29 cellular contexts compared by ENCODE assay signal in the genomic region with DNA sequence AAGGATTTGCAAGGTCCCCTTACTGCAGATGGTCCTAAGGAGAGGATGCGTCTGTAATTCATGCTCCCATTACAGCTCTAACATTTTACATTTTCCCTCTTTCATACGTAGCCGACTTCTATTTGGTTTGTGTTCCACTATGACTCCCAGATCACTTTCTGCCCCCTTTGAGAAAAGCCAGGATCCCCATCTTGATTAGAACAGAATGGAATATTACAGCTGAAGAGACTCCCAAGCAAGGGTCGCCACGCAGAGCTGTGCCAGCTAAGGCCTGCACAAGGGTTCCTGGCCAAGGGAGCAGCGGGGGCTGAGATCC. TPM values are rescaled to one million over a fixed set of nuclear protein-coding genes. Genes with fewer than 3 reads are reported as not detected.
A peak's percentile ranks its signal among the peaks of the same experiment; 100 is the strongest.
DNase-seq lines count a peak whose midpoint lies in the region; ATAC-seq, FAIRE-seq and TF ChIP-seq lines count a peak whose summit lies in the region.
"Had no signal": no experiment of that assay in that cellular context is flagged by ENCODE, and none has a peak within 500 bp of the region (broad histone marks: within the 10 kb centered on the region; RNA-seq: fewer than 3 reads in every experiment).

No MANE protein-coding gene starts in this region.

- no peak overlapping the region for H2BK120ac ChIP-seq in H1 (replicated peaks; ENCODE audit: low read depth, low read length)

- no peak for DNase-seq in activated naive CD4-positive, alpha-beta T cell treated with anti-CD3 and anti-CD28 coated beads, Interleukin-2, amount 10 ng/mL, durations not matched to agents 7 days and 5 days
- DNase-seq in activated naive CD4-positive, alpha-beta T cell treated with anti-CD3 and anti-CD28 coated beads, Interleukin-2, amount 50 U/mL, for 16 hours, result no peak
- DNase-seq in OCI-LY7 (ENCODE audit: low spot score), result no peak
- no peak for DNase-seq in H1 (ENCODE audit: low read depth in 1 of 2, low spot score in 2 of 2)
- no peak for DNase-seq in type B pancreatic cell (ENCODE audit: extremely low spot score, unreplicated experiment)
- DNase-seq in pancreas, result no peak
- DNase-seq in EL, result no peak
- no peak for DNase-seq in PC-9
- DNase-seq: activated effector memory CD4-positive, alpha-beta T cell treated with anti-CD3 and anti-CD28 coated beads, Interleukin-2, amount 50 U/mL, for 16 hours; caudate nucleus; DMS153; dorsolateral prefrontal cortex; HCEC 1CT; heart right ventricle; Karpas-422; mesenchymal stem cell; natural killer cell; NCI-H1694 treated with DMSO at 0.1 percent for 48 hours; NCI-H69; posterior cingulate gyrus; Right ventricle myocardium superior; sigmoid colon; stimulated activated CD4-positive, alpha-beta T cell treated with anti-CD3 and anti-CD28 coated beads, Interleukin-15, amount 100 ng/mL, for 24 hours; stimulated activated CD8-positive, alpha-beta memory T cell treated with anti-CD3 and anti-CD28 coated beads, Interleukin-4, amount 100 ng/mL, for 48 hours; upper lobe of right lung had no signal

- H4K20me1 ChIP-seq in OCI-LY7 (ENCODE audit: insufficient read depth, low read length) (no peaks in the 10 kb centered on the region), H1 (replicated peaks in 1 of 2; ENCODE audit: control insufficient read depth in 1 of 2, insufficient read depth in 2 of 2, low read length in 2 of 2) (peaks cover 2 to 7% of the 10 kb centered on the region in 2 experiments), PC-9 (ENCODE audit: insufficient read depth) (no peaks in the 10 kb centered on the region)

- H3K36me3 Mint-ChIP-seq in activated naive CD4-positive, alpha-beta T cell treated with anti-CD3 and anti-CD28 coated beads, Interleukin-2, amount 10 ng/mL, durations not matched to agents 7 days and 5 days, result peaks cover 15% of the 10 kb centered on the region
- no peaks in the 10 kb centered on the region for H3K36me3 Mint-ChIP-seq in type B pancreatic cell
- H3K36me3 Mint-ChIP-seq: natural killer cell had no signal

- H3K27me3 ChIP-seq in H1 (replicated peaks in 1 of 4; ENCODE audit: control insufficient read depth in 3 of 4, extremely low read depth in 1 of 4, insufficient read depth in 3 of 4, low read length in 3 of 4) (no peaks in the 10 kb centered on the region), pancreas (no peaks in the 10 kb centered on the region), PC-9 (ENCODE audit: insufficient read depth, low read depth) (no peaks in the 10 kb centered on the region)
- H3K27me3 ChIP-seq: dorsolateral prefrontal cortex, upper lobe of right lung had no signal

- TF ChIP-seq CTCF in OCI-LY7 (conservative IDR thresholded peaks at IDR 0.05; ENCODE audit: low read length), result no peak
- no peak for TF ChIP-seq CTCF in H1 (IDR thresholded peaks at IDR 0.05; ENCODE audit: control extremely low read depth in 1 of 3, insufficient read depth in 1 of 3, low read depth in 1 of 3, low read length in 3 of 3)
- TF ChIP-seq CTCF in type B pancreatic cell (conservative IDR thresholded peaks at IDR 0.05), result no peak
- no peak for TF ChIP-seq CTCF in pancreas (IDR thresholded peaks at IDR 0.05)
- TF ChIP-seq CTCF in PC-9 (conservative IDR thresholded peaks at IDR 0.05), result no peak

- BruUV-seq in OCI-LY7 (replicated peaks; lab: Mats Ljungman, UMichigan) (no TSS peak), PC-9 (replicated peaks; lab: Mats Ljungman, UMichigan) (no TSS peak)

- ATAC-seq in pancreas, result no peak
- ATAC-seq: heart right ventricle, left colon, natural killer cell, upper lobe of right lung had no signal

- H3K9me3 ChIP-seq in OCI-LY7 (ENCODE audit: low read length) (no peaks in the 10 kb centered on the region), H1 (ENCODE audit: insufficient read depth in 2 of 2, low read depth in 1 of 2, low read length in 1 of 2) (no peaks in the 10 kb centered on the region), pancreas (no peaks in the 10 kb centered on the region), PC-9 (ENCODE audit: insufficient read depth, low read depth) (no peaks in the 10 kb centered on the region)
- H3K9me3 ChIP-seq: heart right ventricle, sigmoid colon, upper lobe of right lung had no signal

- H3K9me3 Mint-ChIP-seq in activated naive CD4-positive, alpha-beta T cell treated with anti-CD3 and anti-CD28 coated beads, Interleukin-2, amount 10 ng/mL, durations not matched to agents 7 days and 5 days, result no peaks in the 10 kb centered on the region
- H3K9me3 Mint-ChIP-seq in type B pancreatic cell, result no peaks in the 10 kb centered on the region
- H3K9me3 Mint-ChIP-seq: natural killer cell had no signal

- no peak overlapping the region for H3K18ac ChIP-seq in H1 (ENCODE audit: extremely low read depth, low read length)

- peak overlapping the region; percentile 86; the same call in 1 of the 2 replicates for H2AK5ac ChIP-seq in H1 (ENCODE audit: low read depth, low read length)

- H2BK12ac ChIP-seq in H1 (ENCODE audit: low read depth, low read length), result no peak overlapping the region

- intact Hi-C loops in OCI-LY7 (cut with micrococcal nuclease; ENCODE audit: unreplicated experiment) (loop anchor here (5.0 kb wide), 1 partner anchor 138 kb away; a partner anchor contains a TSS), pancreas (cut with DNase I) (no loop called here), PC-9 (cut with micrococcal nuclease; ENCODE audit: unreplicated experiment) (loop anchor here (5.0 kb wide), 1 partner anchor 63 kb away; no protein-coding TSS in a partner anchor)

- H2BK20ac ChIP-seq in H1 (ENCODE audit: low read length), result no peak overlapping the region

- peaks cover 52% of the 10 kb centered on the region for H3K4me1 ChIP-seq in OCI-LY7 (ENCODE audit: insufficient read depth, low read length, poor library complexity, severe bottlenecking)
- peaks cover 0 to 12% (median 8%) of the 10 kb centered on the region in 4 experiments; a peak in 5 of 7 replicates for H3K4me1 ChIP-seq in H1 (replicated peaks in 1 of 4; ENCODE audit: control insufficient read depth in 3 of 4, insufficient read depth in 4 of 4, low read length in 3 of 4)
- peaks cover 0 to 6% (median 5%) of the 10 kb centered on the region in 3 donors for H3K4me1 ChIP-seq in pancreas
- H3K4me1 ChIP-seq in PC-9 (replicated peaks; ENCODE audit: insufficient read depth), result peaks cover 15% of the 10 kb centered on the region

- FAIRE-seq in H1 (lab: Jason Lieb, UNC) (no peak), pancreas (lab: Jason Lieb, UNC) (no peak)
- FAIRE-seq: TTC549 had no signal

- H2BK15ac ChIP-seq in H1 (ENCODE audit: low read length), result no peak overlapping the region

- no peak for TF ChIP-seq RAD21 in H1 (IDR thresholded peaks at IDR 0.05 in 1 of 2, conservative IDR thresholded peaks at IDR 0.05 in 1 of 2; ENCODE audit: low read depth in 2 of 2, low read length in 2 of 2)

- TF ChIP-seq EP300 in H1 (IDR thresholded peaks at IDR 0.05; ENCODE audit: borderline replicate concordance in 1 of 2, low read depth in 2 of 2, low read length in 2 of 2), result no peak

- H4K8ac ChIP-seq in H1 (ENCODE audit: extremely low read depth, insufficient read depth, low read length), result no peak overlapping the region

- H3K27ac ChIP-seq in OCI-LY7 (ENCODE audit: low read depth, low read length, poor library complexity, severe bottlenecking) (peak overlapping the region; percentile 97), H1 (ENCODE audit: low read depth, low read length) (no peak overlapping the region), pancreas (no peak overlapping the region), PC-9 (no peak overlapping the region)
- H3K27ac ChIP-seq: dorsolateral prefrontal cortex, epithelial cell of prostate, heart right ventricle, sigmoid colon, upper lobe of right lung had no signal

- H3K27me3 Mint-ChIP-seq in activated naive CD4-positive, alpha-beta T cell treated with anti-CD3 and anti-CD28 coated beads, Interleukin-2, amount 10 ng/mL, durations not matched to agents 7 days and 5 days, result no peaks in the 10 kb centered on the region
- no peaks in the 10 kb centered on the region for H3K27me3 Mint-ChIP-seq in type B pancreatic cell

- H4K5ac ChIP-seq in H1 (ENCODE audit: insufficient read length, low read depth, low read length), result no peak overlapping the region

- 93% methylated on average over 6 of the region's 6 CpGs; no CpG with 5 or more reads in 1 of the 2 experiments for WGBS in H1 (ENCODE audit: extremely low coverage in 1 of 2, insufficient coverage in 1 of 2, insufficient read length in 1 of 2, insufficient replicate concordance in 2 of 2, low coverage in 1 of 2, low lambda C conversion rate in 2 of 2, missing lambda C conversion rate in 1 of 2), 2 experiments
- 88 to 90% methylated on average over 6 of the region's 6 CpGs for WGBS in pancreas, 2 donors

- H3K9me2 ChIP-seq in OCI-LY7 (ENCODE audit: insufficient read depth, low read length) (no peaks in the 10 kb centered on the region), PC-9 (ENCODE audit: insufficient read depth) (no peaks in the 10 kb centered on the region)

- no peak overlapping the region for H2BK5ac ChIP-seq in H1 (ENCODE audit: low read depth, low read length)

- H3K23me2 ChIP-seq in H1 (ENCODE audit: low read depth, low read length), result peaks cover 11% of the 10 kb centered on the region; the same call in 1 of the 2 replicates

- no peak overlapping the region for H4K91ac ChIP-seq in H1 (replicated peaks; ENCODE audit: insufficient read length, low read length)

- H3K4me2 ChIP-seq in OCI-LY7 (ENCODE audit: low read length) (peak overlapping the region; percentile 97), H1 (ENCODE audit: insufficient read depth in 1 of 2, low read depth in 2 of 2, low read length in 2 of 2) (no peak overlapping the region), PC-9 (no peak overlapping the region)

- peaks cover 32% of the 10 kb centered on the region for H3K36me3 ChIP-seq in OCI-LY7 (ENCODE audit: insufficient read depth, low read length)
- H3K36me3 ChIP-seq in H1 (ENCODE audit: control insufficient read depth in 2 of 4, insufficient read depth in 4 of 4, low read length in 3 of 4), result peaks cover 3 to 8% (median 6%) of the 10 kb centered on the region in 4 experiments; a peak in 6 of 8 replicates
- H3K36me3 ChIP-seq in pancreas, result no peaks in the 10 kb centered on the region
- H3K36me3 ChIP-seq in PC-9 (ENCODE audit: low read depth), result no peaks in the 10 kb centered on the region
- H3K36me3 ChIP-seq: heart right ventricle, sigmoid colon, upper lobe of right lung had no signal

- H3K4me3 Mint-ChIP-seq in activated naive CD4-positive, alpha-beta T cell treated with anti-CD3 and anti-CD28 coated beads, Interleukin-2, amount 10 ng/mL, durations not matched to agents 7 days and 5 days, result peak overlapping the region; percentile 6
- H3K4me3 Mint-ChIP-seq in type B pancreatic cell, result peak overlapping the region; percentile 14

- no peak overlapping the region for H3K23ac ChIP-seq in H1 (ENCODE audit: insufficient read length)

- peak overlapping the region; percentile 62 for H3K27ac Mint-ChIP-seq in activated naive CD4-positive, alpha-beta T cell treated with anti-CD3 and anti-CD28 coated beads, Interleukin-2, amount 10 ng/mL, durations not matched to agents 7 days and 5 days
- no peak overlapping the region for H3K27ac Mint-ChIP-seq in type B pancreatic cell
- H3K27ac Mint-ChIP-seq: CD14-positive monocyte, natural killer cell had no signal

- no peak overlapping the region for H3K56ac ChIP-seq in H1 (replicated peaks; ENCODE audit: insufficient read length, low read depth, low read length)

- H2AFZ ChIP-seq in OCI-LY7 (ENCODE audit: low read length) (no peak overlapping the region), H1 (ENCODE audit: low read length) (no peak overlapping the region), PC-9 (no peak overlapping the region)

- peaks cover 9% of the 10 kb centered on the region for H3K79me1 ChIP-seq in H1 (ENCODE audit: low read depth, low read length)

- no peak overlapping the region for H3K14ac ChIP-seq in H1 (ENCODE audit: insufficient read length)

- H3K4me3 ChIP-seq in OCI-LY7 (ENCODE audit: low read depth, low read length, poor library complexity, severe bottlenecking), result no peak overlapping the region
- H3K4me3 ChIP-seq in H1 (ENCODE audit: extremely low read depth in 1 of 4, insufficient read depth in 2 of 4, low read depth in 3 of 4, low read length in 4 of 4), result no peak overlapping the region
- H3K4me3 ChIP-seq in pancreas, result no peak overlapping the region
- H3K4me3 ChIP-seq in PC-9, result no peak overlapping the region
- H3K4me3 ChIP-seq: dorsolateral prefrontal cortex, heart right ventricle, sigmoid colon, upper lobe of right lung had no signal

- peaks cover 49% of the 10 kb centered on the region for H3K4me1 Mint-ChIP-seq in activated naive CD4-positive, alpha-beta T cell treated with anti-CD3 and anti-CD28 coated beads, Interleukin-2, amount 10 ng/mL, durations not matched to agents 7 days and 5 days
- no peaks in the 10 kb centered on the region for H3K4me1 Mint-ChIP-seq in type B pancreatic cell (ENCODE audit: unreplicated experiment)
- H3K4me1 Mint-ChIP-seq: natural killer cell had no signal

- H3K79me2 ChIP-seq in OCI-LY7 (ENCODE audit: insufficient read depth, low read depth, low read length) (peaks cover 25% of the 10 kb centered on the region), H1 (ENCODE audit: control insufficient read depth in 1 of 2, insufficient read depth in 2 of 2, low read length in 2 of 2) (peaks cover 0 to 13% of the 10 kb centered on the region in 2 experiments; a peak in 2 of 4 replicates), PC-9 (ENCODE audit: low read depth) (peaks cover 12% of the 10 kb centered on the region)

- POLR2A ChIA-PET in OCI-LY7 (lab: Charles Lee), result interaction anchor here (0.6 to 2.3 kb wide), 5 partner anchors 8 to 1086 kb away, joined by 3 to 15 read pairs (median 4); a partner anchor contains a TSS
- POLR2A ChIA-PET in H1 (lab: Charles Lee; ENCODE audit: partially characterized antibody), result interaction anchor here (1.1 to 5.3 kb wide), 5 partner anchors 10 to 40 kb away, joined by 3 to 66 read pairs (median 7); a partner anchor contains a TSS
- POLR2A ChIA-PET in PC-9 (lab: Charles Lee; ENCODE audit: unreplicated experiment), result no interaction called here

- CTCF ChIA-PET in activated naive CD4-positive, alpha-beta T cell treated with anti-CD3 and anti-CD28 coated beads, Interleukin-2, amount 10 ng/mL, durations not matched to agents 7 days and 5 days (lab: Charles Lee), result interaction anchor here (1.7 to 3.1 kb wide), 5 partner anchors 10 to 63 kb away, joined by 5 to 14 read pairs (median 6); a partner anchor contains a TSS
- CTCF ChIA-PET in OCI-LY7 (lab: Charles Lee; ENCODE audit: unreplicated experiment) (no interaction called here), H1 (lab: Charles Lee; ENCODE audit: partially characterized antibody) (interaction anchor here (0.8 to 2.7 kb wide), 11 partner anchors 10 to 906 kb away, joined by 3 to 16 read pairs (median 5); no protein-coding TSS in a partner anchor), PC-9 (lab: Charles Lee) (interaction anchor here (0.8 kb wide), 1 partner anchor 63 kb away, joined by 4 read pairs; no protein-coding TSS in a partner anchor)

- peaks cover 26% of the 10 kb centered on the region for H3F3A ChIP-seq in PC-9 (ENCODE audit: insufficient read depth, low read depth)

- no peak overlapping the region for H3K9ac ChIP-seq in H1 (replicated peaks in 1 of 4; ENCODE audit: extremely low read depth in 1 of 4, low read depth in 3 of 4, low read length in 3 of 4)

- TF ChIP-seq POLR2A in H1 (IDR thresholded peaks at IDR 0.05; ENCODE audit: control extremely low read depth in 1 of 2, low read depth in 2 of 2, low read length in 2 of 2), result no peak

- no peak overlapping the region for H3K4ac ChIP-seq in H1 (replicated peaks; ENCODE audit: insufficient read length, low read depth, low read length)

RNA-seq across cellular contexts. Expression of a gene that starts 3.4 kb away (rescaled TPM):
- 82.7 and 90.2 TPM in 2 replicates for total RNA-seq in OCI-LY7 (2014; rRNA removed; shearing (Covaris generic))
- total RNA-seq in OCI-LY7 (2022) (108 and 150 TPM in 2 replicates), type B pancreatic cell (ENCODE audit: low replicate concordance) (17.7 and 36.8 TPM in 2 replicates), pancreas (1 to 10 TPM in 4 of 6 donors, under 1 TPM in 2; 0.12 to 1.8 (median 1.4) TPM), PC-9 (2021) (73.2 and 95.4 TPM in 2 replicates)
- 95.4 and 96.5 TPM in 2 replicates for total RNA-seq in H1 (2021; fragmentation: NEBNext Ultra II Directional; extraction: Animal tissue kit (Norgen Biotek cat#: 25700))
- polyA plus RNA-seq in H1 (2011; rRNA removed) (76.7 and 141 TPM in 2 replicates), pancreas (under 1 TPM; 0.30 to 0.35 TPM)
- polyA plus RNA-seq in H1 (2011; cell fraction: cytosol; rRNA removed), result 58.9 TPM
- 87.0 TPM for polyA plus RNA-seq in H1 (2011; cell fraction: nucleus; rRNA removed)
- polyA plus RNA-seq in H1 (2012, experiment 1 of 2), result 38.0 to 88.5 TPM (median 80.4 TPM) in 4 replicates
- polyA plus RNA-seq in H1 (2012, experiment 2 of 2), result 81.9 TPM
- polyA plus RNA-seq in H1 (2013, experiment 1 of 2), result 43.2 TPM
- polyA plus RNA-seq in H1 (2013, experiment 2 of 2), result 40.8 TPM
- 33.2 and 36.2 TPM in 2 replicates for polyA minus RNA-seq in H1 (2011; rRNA and poly(A)+ RNA removed)
- polyA minus RNA-seq in H1 (2011; cell fraction: cytosol; rRNA and poly(A)+ RNA removed), result 144 TPM
- 89.1 TPM for polyA minus RNA-seq in H1 (2011; cell fraction: nucleus; rRNA and poly(A)+ RNA removed)

RNA-seq across cellular contexts. Expression of a gene that starts 11.5 kb away (rescaled TPM):
- 168 and 216 TPM in 2 replicates for total RNA-seq in OCI-LY7 (2014; rRNA removed; shearing (Covaris generic))
- 118 and 151 TPM in 2 replicates for total RNA-seq in OCI-LY7 (2022)
- 221 and 244 TPM in 2 replicates for total RNA-seq in H1 (2021; fragmentation: NEBNext Ultra II Directional; extraction: Animal tissue kit (Norgen Biotek cat#: 25700))
- 267 and 272 TPM in 2 replicates for polyA plus RNA-seq in H1 (2011; rRNA removed)
- polyA plus RNA-seq in H1 (2011; cell fraction: cytosol; rRNA removed), result 183 TPM
- 229 TPM for polyA plus RNA-seq in H1 (2011; cell fraction: nucleus; rRNA removed)
- polyA plus RNA-seq in H1 (2012, experiment 1 of 2), result 277 to 336 TPM (median 307 TPM) in 4 replicates
- 319 TPM for polyA plus RNA-seq in H1 (2012, experiment 2 of 2)
- 268 TPM for polyA plus RNA-seq in H1 (2013, experiment 1 of 2)
- polyA plus RNA-seq in H1 (2013, experiment 2 of 2), result 292 TPM
- 35.1 and 46.4 TPM in 2 replicates for polyA minus RNA-seq in H1 (2011; rRNA and poly(A)+ RNA removed)
- 153 TPM for polyA minus RNA-seq in H1 (2011; cell fraction: cytosol; rRNA and poly(A)+ RNA removed)
- 113 TPM for polyA minus RNA-seq in H1 (2011; cell fraction: nucleus; rRNA and poly(A)+ RNA removed)
- total RNA-seq in type B pancreatic cell (ENCODE audit: low replicate concordance), result 116 and 153 TPM in 2 replicates
- 10 to 100 TPM; 38.8 to 85.4 (median 61.6) TPM for total RNA-seq in pancreas
- polyA plus RNA-seq in pancreas, result 10 to 100 TPM; 82.7 to 88.2 TPM
- 213 and 226 TPM in 2 replicates for total RNA-seq in PC-9 (2021)

RNA-seq across cellular contexts. Expression of a gene that starts 15.2 kb away (rescaled TPM):
- total RNA-seq in OCI-LY7 (2014; rRNA removed; shearing (Covaris generic)), result 123 and 144 TPM in 2 replicates
- total RNA-seq in OCI-LY7 (2022) (154 and 157 TPM in 2 replicates), type B pancreatic cell (ENCODE audit: low replicate concordance) (33.3 and 94.7 TPM in 2 replicates), pancreas (10 to 100 TPM; 16.3 to 72.0 (median 23.9) TPM), PC-9 (2021) (391 and 426 TPM in 2 replicates)
- total RNA-seq in H1 (2021; fragmentation: NEBNext Ultra II Directional; extraction: Animal tissue kit (Norgen Biotek cat#: 25700)), result 63.6 and 67.5 TPM in 2 replicates
- polyA plus RNA-seq in H1 (2011; rRNA removed) (42.3 and 62.6 TPM in 2 replicates), pancreas (100 to 1,000 TPM; 189 to 255 TPM)
- 43.1 TPM for polyA plus RNA-seq in H1 (2011; cell fraction: cytosol; rRNA removed)
- polyA plus RNA-seq in H1 (2011; cell fraction: nucleus; rRNA removed), result 361 TPM
- polyA plus RNA-seq in H1 (2012, experiment 1 of 2), result 37.5 to 75.6 TPM (median 65.9 TPM) in 4 replicates
- 43.7 TPM for polyA plus RNA-seq in H1 (2012, experiment 2 of 2)
- polyA plus RNA-seq in H1 (2013, experiment 1 of 2), result 76.1 TPM
- polyA plus RNA-seq in H1 (2013, experiment 2 of 2), result 73.2 TPM
- polyA minus RNA-seq in H1 (2011; rRNA and poly(A)+ RNA removed), result 19.7 and 34.2 TPM in 2 replicates
- polyA minus RNA-seq in H1 (2011; cell fraction: cytosol; rRNA and poly(A)+ RNA removed), result 33.0 TPM
- 63.0 TPM for polyA minus RNA-seq in H1 (2011; cell fraction: nucleus; rRNA and poly(A)+ RNA removed)

RNA-seq across cellular contexts. Expression of a gene that starts 56.5 kb away (rescaled TPM):
- 17.2 and 18.5 TPM in 2 replicates for total RNA-seq in OCI-LY7 (2014; rRNA removed; shearing (Covaris generic))
- total RNA-seq in OCI-LY7 (2022) (44.7 and 49.0 TPM in 2 replicates), type B pancreatic cell (ENCODE audit: low replicate concordance) (30.2 and 32.5 TPM in 2 replicates), pancreas (10 to 100 TPM in 2 of 6 donors, 1 to 10 TPM in 4; 5.7 to 19.2 (median 7.2) TPM), PC-9 (2021) (62.3 and 75.7 TPM in 2 replicates)
- total RNA-seq in H1 (2021; fragmentation: NEBNext Ultra II Directional; extraction: Animal tissue kit (Norgen Biotek cat#: 25700)), result 17.8 and 22.4 TPM in 2 replicates
- polyA plus RNA-seq in H1 (2011; rRNA removed) (8.9 and 12.7 TPM in 2 replicates), pancreas (10 to 100 TPM; 18.0 to 26.1 TPM)
- polyA plus RNA-seq in H1 (2011; cell fraction: cytosol; rRNA removed), result 9.8 TPM
- 28.1 TPM for polyA plus RNA-seq in H1 (2011; cell fraction: nucleus; rRNA removed)
- 15.7 to 17.2 TPM (median 16.7 TPM) in 4 replicates for polyA plus RNA-seq in H1 (2012, experiment 1 of 2)
- polyA plus RNA-seq in H1 (2012, experiment 2 of 2), result 11.6 TPM
- polyA plus RNA-seq in H1 (2013, experiment 1 of 2), result 14.6 TPM
- polyA plus RNA-seq in H1 (2013, experiment 2 of 2), result 15.0 TPM
- polyA minus RNA-seq in H1 (2011; rRNA and poly(A)+ RNA removed), result 7.5 and 10.5 TPM in 2 replicates
- 10.6 TPM for polyA minus RNA-seq in H1 (2011; cell fraction: cytosol; rRNA and poly(A)+ RNA removed)
- 22.3 TPM for polyA minus RNA-seq in H1 (2011; cell fraction: nucleus; rRNA and poly(A)+ RNA removed)

RNA-seq across cellular contexts. Expression of a gene that starts 56.7 kb away (rescaled TPM):
- total RNA-seq in OCI-LY7 (2014; rRNA removed; shearing (Covaris generic)), result 27.3 and 27.6 TPM in 2 replicates
- total RNA-seq in OCI-LY7 (2022) (34.2 and 44.9 TPM in 2 replicates), type B pancreatic cell (ENCODE audit: low replicate concordance) (80.4 and 91.4 TPM in 2 replicates), pancreas (10 to 100 TPM; 16.0 to 35.5 (median 23.0) TPM), PC-9 (2021) (82.6 and 101 TPM in 2 replicates)
- total RNA-seq in H1 (2021; fragmentation: NEBNext Ultra II Directional; extraction: Animal tissue kit (Norgen Biotek cat#: 25700)), result 94.0 and 98.7 TPM in 2 replicates
- polyA plus RNA-seq in H1 (2011; rRNA removed) (113 and 133 TPM in 2 replicates), pancreas (10 to 100 TPM; 49.2 to 55.2 TPM)
- 98.2 TPM for polyA plus RNA-seq in H1 (2011; cell fraction: cytosol; rRNA removed)
- 131 TPM for polyA plus RNA-seq in H1 (2011; cell fraction: nucleus; rRNA removed)
- 129 to 276 TPM (median 222 TPM) in 4 replicates for polyA plus RNA-seq in H1 (2012, experiment 1 of 2)
- polyA plus RNA-seq in H1 (2012, experiment 2 of 2), result 213 TPM
- polyA plus RNA-seq in H1 (2013, experiment 1 of 2), result 84.6 TPM
- polyA plus RNA-seq in H1 (2013, experiment 2 of 2), result 84.6 TPM
- polyA minus RNA-seq in H1 (2011; rRNA and poly(A)+ RNA removed), result 61.8 and 63.2 TPM in 2 replicates
- polyA minus RNA-seq in H1 (2011; cell fraction: cytosol; rRNA and poly(A)+ RNA removed), result 31.9 TPM
- polyA minus RNA-seq in H1 (2011; cell fraction: nucleus; rRNA and poly(A)+ RNA removed), result 47.8 TPM

Comparison
In these comparisons a context has a peak if more than half of its experiments do, and no peak if none do; other contexts are left out.
1. intact Hi-C loops: an anchor here in OCI-LY7 (5.0 kb wide) and PC-9 (5.0 kb wide); none called in pancreas.